ENCODE assay signal across 2 cellular contexts in the genomic region with DNA sequence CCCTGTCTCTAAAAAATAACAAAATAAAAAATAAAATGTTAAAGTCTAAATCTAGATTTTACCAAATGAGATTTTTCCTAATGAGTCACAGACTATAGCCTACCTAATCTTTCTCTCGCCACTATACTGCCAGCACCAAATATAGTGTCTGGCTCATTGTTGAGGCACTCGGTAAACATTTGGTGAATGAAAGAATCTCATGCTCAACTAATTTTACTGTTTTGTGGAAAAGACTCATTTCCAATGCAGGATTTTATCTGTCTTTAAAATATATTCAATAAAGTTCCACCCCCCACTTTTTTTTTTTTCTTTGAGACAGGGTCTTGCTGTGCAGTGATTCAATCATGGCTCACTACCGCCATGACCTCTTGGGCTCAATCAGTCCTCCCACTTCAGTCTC.
TF ChIP-seq lines count a peak whose summit lies in the region.

No MANE protein-coding gene starts in this region.

TF ChIP-seq in IMR-90, 13 proteins besides CTCF, POLR2A, EP300 and RAD21:
- TF ChIP-seq RCOR1 (IDR thresholded peaks at IDR 0.05; ENCODE audit: insufficient replicate concordance, low read length) (no peak), BHLHE40 (IDR thresholded peaks at IDR 0.05; ENCODE audit: low read depth, low read length) (no peak), CHD1 (IDR thresholded peaks at IDR 0.05; ENCODE audit: low read depth, low read length) (no peak), FOS (IDR thresholded peaks at IDR 0.05; ENCODE audit: low read depth, low read length) (no peak), SMC3 (IDR thresholded peaks at IDR 0.05; ENCODE audit: low read depth, low read length) (no peak), MAFK (IDR thresholded peaks at IDR 0.05; ENCODE audit: low read depth, low read length) (no peak), NFE2L2 (IDR thresholded peaks at IDR 0.05; ENCODE audit: low read depth, low read length) (no peak), RFX5 (IDR thresholded peaks at IDR 0.05; ENCODE audit: low read depth, low read length) (no peak)
- TF ChIP-seq, protein P1, sequence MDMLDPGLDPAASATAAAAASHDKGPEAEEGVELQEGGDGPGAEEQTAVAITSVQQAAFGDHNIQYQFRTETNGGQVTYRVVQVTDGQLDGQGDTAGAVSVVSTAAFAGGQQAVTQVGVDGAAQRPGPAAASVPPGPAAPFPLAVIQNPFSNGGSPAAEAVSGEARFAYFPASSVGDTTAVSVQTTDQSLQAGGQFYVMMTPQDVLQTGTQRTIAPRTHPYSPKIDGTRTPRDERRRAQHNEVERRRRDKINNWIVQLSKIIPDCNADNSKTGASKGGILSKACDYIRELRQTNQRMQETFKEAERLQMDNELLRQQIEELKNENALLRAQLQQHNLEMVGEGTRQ (IDR thresholded peaks at IDR 0.05; ENCODE audit: low read depth, low read length), result no peak

TF ChIP-seq in HepG2, 621 proteins besides CTCF, POLR2A, EP300 and RAD21:
- TF ChIP-seq NRL (CRISPR knock-in tag; IDR thresholded peaks at IDR 0.05; ENCODE audit: borderline replicate concordance), result no peak
- TF ChIP-seq, protein P2, sequence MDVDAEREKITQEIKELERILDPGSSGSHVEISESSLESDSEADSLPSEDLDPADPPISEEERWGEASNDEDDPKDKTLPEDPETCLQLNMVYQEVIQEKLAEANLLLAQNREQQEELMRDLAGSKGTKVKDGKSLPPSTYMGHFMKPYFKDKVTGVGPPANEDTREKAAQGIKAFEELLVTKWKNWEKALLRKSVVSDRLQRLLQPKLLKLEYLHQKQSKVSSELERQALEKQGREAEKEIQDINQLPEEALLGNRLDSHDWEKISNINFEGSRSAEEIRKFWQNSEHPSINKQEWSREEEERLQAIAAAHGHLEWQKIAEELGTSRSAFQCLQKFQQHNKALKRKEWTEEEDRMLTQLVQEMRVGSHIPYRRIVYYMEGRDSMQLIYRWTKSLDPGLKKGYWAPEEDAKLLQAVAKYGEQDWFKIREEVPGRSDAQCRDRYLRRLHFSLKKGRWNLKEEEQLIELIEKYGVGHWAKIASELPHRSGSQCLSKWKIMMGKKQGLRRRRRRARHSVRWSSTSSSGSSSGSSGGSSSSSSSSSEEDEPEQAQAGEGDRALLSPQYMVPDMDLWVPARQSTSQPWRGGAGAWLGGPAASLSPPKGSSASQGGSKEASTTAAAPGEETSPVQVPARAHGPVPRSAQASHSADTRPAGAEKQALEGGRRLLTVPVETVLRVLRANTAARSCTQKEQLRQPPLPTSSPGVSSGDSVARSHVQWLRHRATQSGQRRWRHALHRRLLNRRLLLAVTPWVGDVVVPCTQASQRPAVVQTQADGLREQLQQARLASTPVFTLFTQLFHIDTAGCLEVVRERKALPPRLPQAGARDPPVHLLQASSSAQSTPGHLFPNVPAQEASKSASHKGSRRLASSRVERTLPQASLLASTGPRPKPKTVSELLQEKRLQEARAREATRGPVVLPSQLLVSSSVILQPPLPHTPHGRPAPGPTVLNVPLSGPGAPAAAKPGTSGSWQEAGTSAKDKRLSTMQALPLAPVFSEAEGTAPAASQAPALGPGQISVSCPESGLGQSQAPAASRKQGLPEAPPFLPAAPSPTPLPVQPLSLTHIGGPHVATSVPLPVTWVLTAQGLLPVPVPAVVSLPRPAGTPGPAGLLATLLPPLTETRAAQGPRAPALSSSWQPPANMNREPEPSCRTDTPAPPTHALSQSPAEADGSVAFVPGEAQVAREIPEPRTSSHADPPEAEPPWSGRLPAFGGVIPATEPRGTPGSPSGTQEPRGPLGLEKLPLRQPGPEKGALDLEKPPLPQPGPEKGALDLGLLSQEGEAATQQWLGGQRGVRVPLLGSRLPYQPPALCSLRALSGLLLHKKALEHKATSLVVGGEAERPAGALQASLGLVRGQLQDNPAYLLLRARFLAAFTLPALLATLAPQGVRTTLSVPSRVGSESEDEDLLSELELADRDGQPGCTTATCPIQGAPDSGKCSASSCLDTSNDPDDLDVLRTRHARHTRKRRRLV (CRISPR knock-in tag; IDR thresholded peaks at IDR 0.05), result no peak
- no peak for TF ChIP-seq ZNF251 (CRISPR knock-in tag; IDR thresholded peaks at IDR 0.05)
- TF ChIP-seq RBM22 (optimal IDR thresholded peaks at IDR 0.05; ENCODE audit: low read length), result no peak
- TF ChIP-seq, protein P3, sequence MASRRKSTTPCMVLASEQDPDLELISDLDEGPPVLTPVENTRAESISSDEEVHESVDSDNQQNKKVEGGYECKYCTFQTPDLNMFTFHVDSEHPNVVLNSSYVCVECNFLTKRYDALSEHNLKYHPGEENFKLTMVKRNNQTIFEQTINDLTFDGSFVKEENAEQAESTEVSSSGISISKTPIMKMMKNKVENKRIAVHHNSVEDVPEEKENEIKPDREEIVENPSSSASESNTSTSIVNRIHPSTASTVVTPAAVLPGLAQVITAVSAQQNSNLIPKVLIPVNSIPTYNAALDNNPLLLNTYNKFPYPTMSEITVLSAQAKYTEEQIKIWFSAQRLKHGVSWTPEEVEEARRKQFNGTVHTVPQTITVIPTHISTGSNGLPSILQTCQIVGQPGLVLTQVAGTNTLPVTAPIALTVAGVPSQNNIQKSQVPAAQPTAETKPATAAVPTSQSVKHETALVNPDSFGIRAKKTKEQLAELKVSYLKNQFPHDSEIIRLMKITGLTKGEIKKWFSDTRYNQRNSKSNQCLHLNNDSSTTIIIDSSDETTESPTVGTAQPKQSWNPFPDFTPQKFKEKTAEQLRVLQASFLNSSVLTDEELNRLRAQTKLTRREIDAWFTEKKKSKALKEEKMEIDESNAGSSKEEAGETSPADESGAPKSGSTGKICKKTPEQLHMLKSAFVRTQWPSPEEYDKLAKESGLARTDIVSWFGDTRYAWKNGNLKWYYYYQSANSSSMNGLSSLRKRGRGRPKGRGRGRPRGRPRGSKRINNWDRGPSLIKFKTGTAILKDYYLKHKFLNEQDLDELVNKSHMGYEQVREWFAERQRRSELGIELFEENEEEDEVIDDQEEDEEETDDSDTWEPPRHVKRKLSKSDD (CRISPR knock-in tag; IDR thresholded peaks at IDR 0.05; ENCODE audit: low read depth), result no peak
- no peak for TF ChIP-seq ZNF746 (CRISPR knock-in tag; IDR thresholded peaks at IDR 0.05)
- no peak for TF ChIP-seq MEIS1 (CRISPR knock-in tag; IDR thresholded peaks at IDR 0.05; ENCODE audit: borderline replicate concordance)
- TF ChIP-seq ZNF766 (CRISPR knock-in tag; IDR thresholded peaks at IDR 0.05; ENCODE audit: borderline replicate concordance), result no peak
- TF ChIP-seq, protein P4, sequence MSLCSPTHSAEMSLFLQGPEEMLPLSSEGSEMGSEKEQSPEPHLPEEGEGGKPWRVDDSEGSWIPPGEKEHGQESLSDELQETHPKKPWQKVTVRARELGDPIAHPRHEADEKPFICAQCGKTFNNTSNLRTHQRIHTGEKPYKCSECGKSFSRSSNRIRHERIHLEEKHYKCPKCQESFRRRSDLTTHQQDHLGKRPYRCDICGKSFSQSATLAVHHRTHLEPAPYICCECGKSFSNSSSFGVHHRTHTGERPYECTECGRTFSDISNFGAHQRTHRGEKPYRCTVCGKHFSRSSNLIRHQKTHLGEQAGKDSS (CRISPR knock-in tag; IDR thresholded peaks at IDR 0.05; ENCODE audit: borderline replicate concordance, low read depth), result no peak
- no peak for TF ChIP-seq SUZ12 (IDR thresholded peaks at IDR 0.05; ENCODE audit: low read depth, low read length)
- TF ChIP-seq SIX1 (CRISPR knock-in tag; IDR thresholded peaks at IDR 0.05; ENCODE audit: borderline replicate concordance), result no peak
- TF ChIP-seq, protein P5, sequence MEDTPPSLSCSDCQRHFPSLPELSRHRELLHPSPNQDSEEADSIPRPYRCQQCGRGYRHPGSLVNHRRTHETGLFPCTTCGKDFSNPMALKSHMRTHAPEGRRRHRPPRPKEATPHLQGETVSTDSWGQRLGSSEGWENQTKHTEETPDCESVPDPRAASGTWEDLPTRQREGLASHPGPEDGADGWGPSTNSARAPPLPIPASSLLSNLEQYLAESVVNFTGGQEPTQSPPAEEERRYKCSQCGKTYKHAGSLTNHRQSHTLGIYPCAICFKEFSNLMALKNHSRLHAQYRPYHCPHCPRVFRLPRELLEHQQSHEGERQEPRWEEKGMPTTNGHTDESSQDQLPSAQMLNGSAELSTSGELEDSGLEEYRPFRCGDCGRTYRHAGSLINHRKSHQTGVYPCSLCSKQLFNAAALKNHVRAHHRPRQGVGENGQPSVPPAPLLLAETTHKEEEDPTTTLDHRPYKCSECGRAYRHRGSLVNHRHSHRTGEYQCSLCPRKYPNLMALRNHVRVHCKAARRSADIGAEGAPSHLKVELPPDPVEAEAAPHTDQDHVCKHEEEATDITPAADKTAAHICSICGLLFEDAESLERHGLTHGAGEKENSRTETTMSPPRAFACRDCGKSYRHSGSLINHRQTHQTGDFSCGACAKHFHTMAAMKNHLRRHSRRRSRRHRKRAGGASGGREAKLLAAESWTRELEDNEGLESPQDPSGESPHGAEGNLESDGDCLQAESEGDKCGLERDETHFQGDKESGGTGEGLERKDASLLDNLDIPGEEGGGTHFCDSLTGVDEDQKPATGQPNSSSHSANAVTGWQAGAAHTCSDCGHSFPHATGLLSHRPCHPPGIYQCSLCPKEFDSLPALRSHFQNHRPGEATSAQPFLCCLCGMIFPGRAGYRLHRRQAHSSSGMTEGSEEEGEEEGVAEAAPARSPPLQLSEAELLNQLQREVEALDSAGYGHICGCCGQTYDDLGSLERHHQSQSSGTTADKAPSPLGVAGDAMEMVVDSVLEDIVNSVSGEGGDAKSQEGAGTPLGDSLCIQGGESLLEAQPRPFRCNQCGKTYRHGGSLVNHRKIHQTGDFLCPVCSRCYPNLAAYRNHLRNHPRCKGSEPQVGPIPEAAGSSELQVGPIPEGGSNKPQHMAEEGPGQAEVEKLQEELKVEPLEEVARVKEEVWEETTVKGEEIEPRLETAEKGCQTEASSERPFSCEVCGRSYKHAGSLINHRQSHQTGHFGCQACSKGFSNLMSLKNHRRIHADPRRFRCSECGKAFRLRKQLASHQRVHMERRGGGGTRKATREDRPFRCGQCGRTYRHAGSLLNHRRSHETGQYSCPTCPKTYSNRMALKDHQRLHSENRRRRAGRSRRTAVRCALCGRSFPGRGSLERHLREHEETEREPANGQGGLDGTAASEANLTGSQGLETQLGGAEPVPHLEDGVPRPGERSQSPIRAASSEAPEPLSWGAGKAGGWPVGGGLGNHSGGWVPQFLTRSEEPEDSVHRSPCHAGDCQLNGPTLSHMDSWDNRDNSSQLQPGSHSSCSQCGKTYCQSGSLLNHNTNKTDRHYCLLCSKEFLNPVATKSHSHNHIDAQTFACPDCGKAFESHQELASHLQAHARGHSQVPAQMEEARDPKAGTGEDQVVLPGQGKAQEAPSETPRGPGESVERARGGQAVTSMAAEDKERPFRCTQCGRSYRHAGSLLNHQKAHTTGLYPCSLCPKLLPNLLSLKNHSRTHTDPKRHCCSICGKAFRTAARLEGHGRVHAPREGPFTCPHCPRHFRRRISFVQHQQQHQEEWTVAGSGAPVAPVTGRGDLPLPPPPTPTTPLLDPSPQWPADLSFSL (CRISPR knock-in tag; IDR thresholded peaks at IDR 0.05), result no peak
- TF ChIP-seq ZNF3 (CRISPR knock-in tag; IDR thresholded peaks at IDR 0.05), result no peak
- TF ChIP-seq, protein P1 (IDR thresholded peaks at IDR 0.05; ENCODE audit: low read depth, low read length), result no peak
- TF ChIP-seq, protein P1 (CRISPR knock-in tag; IDR thresholded peaks at IDR 0.05; ENCODE audit: borderline replicate concordance), result no peak
